In the genomic region with DNA sequence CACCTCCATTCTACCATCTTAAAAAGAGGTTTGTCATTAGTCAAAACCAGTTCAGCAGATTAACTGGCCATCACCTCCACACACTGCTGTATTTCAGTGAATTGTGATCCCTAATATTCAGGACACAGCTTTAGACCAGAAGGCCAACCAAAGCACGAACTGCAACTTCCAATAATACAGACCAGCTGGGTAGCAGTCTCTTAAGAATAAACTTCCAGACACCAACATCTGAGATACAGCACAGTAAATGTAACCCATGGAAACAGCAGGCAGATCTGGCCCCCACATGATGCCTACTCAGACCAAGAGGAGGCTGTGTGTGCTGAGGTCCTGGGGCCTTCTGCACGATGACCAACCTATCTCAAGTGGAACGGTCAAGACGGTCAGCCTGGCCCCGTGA, we compare ENCODE assay signal across 33 cellular contexts. TPM values are rescaled to one million over a fixed set of nuclear protein-coding genes. Genes with fewer than 3 reads are reported as not detected.
"Had no signal": no experiment of that assay in that cellular context is flagged by ENCODE, and none has a peak within 500 bp of the region (broad histone marks: within the 10 kb centered on the region; RNA-seq: fewer than 3 reads in every experiment).

No MANE protein-coding gene starts in this region.

- H3K27me3 ChIP-seq: ascending aorta, cardiac muscle cell, Peyer's patch had no signal

- H3K36me3 Mint-ChIP-seq: activated naive CD4-positive, alpha-beta T cell treated with anti-CD3 and anti-CD28 coated beads, Interleukin-2, amount 50 U/mL, for 24 hours; activated naive CD8-positive, alpha-beta T cell treated with anti-CD3 and anti-CD28 coated beads, Interleukin-2, amount 10 ng/mL, durations not matched to agents 7 days and 5 days had no signal

- H3K9me3 ChIP-seq: ascending aorta, Peyer's patch had no signal

- DNase-seq: activated CD4-positive, alpha-beta T cell treated with anti-CD3 and anti-CD28 coated beads for 36 hours; activated CD4-positive, alpha-beta T cell treated with anti-CD3 and anti-CD28 coated beads, Interleukin-2, amount 10 ng/mL, durations not matched to agents 7 days and 5 days; activated CD4-positive, alpha-beta T cell treated with anti-CD3 and anti-CD28 coated beads, Interleukin-2, amount 50 U/mL, for 48 hours; activated CD8-positive, alpha-beta T cell treated with anti-CD3 and anti-CD28 coated beads, Interleukin-2, amount 10 ng/mL, durations not matched to agents 7 days and 5 days; activated gamma-delta T cell; activated naive CD4-positive, alpha-beta T cell treated with Interleukin-2 at 50 U/mL for 16 hours; activated naive CD8-positive, alpha-beta T cell treated with anti-CD3 and anti-CD28 coated beads, Interleukin-2, amount 10 ng/mL, durations not matched to agents 7 days and 5 days; activated T-cell treated with anti-CD3 and anti-CD28 coated beads, Interleukin-2, amount 50 U/mL, for 24 hours; amygdala; NCI-H1048; NCI-H1105 treated with DMSO at 0.1 percent for 48 hours; NCI-H1436; NCI-H1694; NCI-H1930; NCI-H2081 treated with DMSO at 0.1 percent for 48 hours; NCI-H226; NCI-H446 treated with DMSO at 0.1 percent for 48 hours; NK-92 treated with Interleukin-12 subunit alpha and Interleukin-12 subunit beta, amount 100 ng/mL, for 24 hours; PC-3; Peyer's patch; RPMI8226; SHP77 treated with DMSO at 0.1 percent for 48 hours; SW 1271; T-helper 1 cell; T-helper 2 cell; T1000; WERI-Rb-1 had no signal

- H3K4me1 ChIP-seq: ascending aorta, Peyer's patch had no signal

- H3K27ac Mint-ChIP-seq: activated CD4-positive, alpha-beta T cell treated with anti-CD3 and anti-CD28 coated beads for 36 hours; activated CD4-positive, alpha-beta T cell treated with anti-CD3 and anti-CD28 coated beads, Interleukin-2, amount 10 ng/mL, durations not matched to agents 7 days and 5 days; activated CD8-positive, alpha-beta T cell treated with anti-CD3 and anti-CD28 coated beads, Interleukin-2, amount 10 ng/mL, durations not matched to agents 7 days and 5 days; activated naive CD4-positive, alpha-beta T cell treated with anti-CD3 and anti-CD28 coated beads, Interleukin-2, amount 50 U/mL, for 24 hours; activated naive CD8-positive, alpha-beta T cell treated with anti-CD3 and anti-CD28 coated beads, Interleukin-2, amount 10 ng/mL, durations not matched to agents 7 days and 5 days; activated T-cell treated with anti-CD3 and anti-CD28 coated beads, Interleukin-2, amount 50 U/mL, for 24 hours; activated T-helper 2 cell treated with anti-CD3 and anti-CD28 coated beads, Interferon-gamma antibody, Interleukin-2, Interleukin-4, amounts not matched to agents 10 μg/mL and 5 μg/mL and 100 μg/mL, durations not matched to agents 14 hours and 24 hours and 36 hours had no signal

- H3K4me3 ChIP-seq: ascending aorta, cardiac muscle cell, Peyer's patch had no signal

- H3K4me1 Mint-ChIP-seq: activated naive CD8-positive, alpha-beta T cell treated with anti-CD3 and anti-CD28 coated beads, Interleukin-2, amount 10 ng/mL, durations not matched to agents 7 days and 5 days had no signal

- ATAC-seq: activated CD4-positive, alpha-beta T cell treated with anti-CD3 and anti-CD28 coated beads for 36 hours; activated CD8-positive, alpha-beta T cell treated with anti-CD3 and anti-CD28 coated beads, Interleukin-2, amount 10 ng/mL, durations not matched to agents 7 days and 5 days; PC-3 had no signal

- H3K4me3 Mint-ChIP-seq: activated CD4-positive, alpha-beta T cell treated with anti-CD3 and anti-CD28 coated beads for 36 hours; activated CD4-positive, alpha-beta T cell treated with anti-CD3 and anti-CD28 coated beads, Interleukin-2, amount 10 ng/mL, durations not matched to agents 7 days and 5 days; activated CD8-positive, alpha-beta T cell treated with anti-CD3 and anti-CD28 coated beads, Interleukin-2, amount 10 ng/mL, durations not matched to agents 7 days and 5 days; activated naive CD4-positive, alpha-beta T cell treated with anti-CD3 and anti-CD28 coated beads, Interleukin-2, amount 50 U/mL, for 24 hours; activated naive CD8-positive, alpha-beta T cell treated with anti-CD3 and anti-CD28 coated beads, Interleukin-2, amount 10 ng/mL, durations not matched to agents 7 days and 5 days; activated T-cell treated with anti-CD3 and anti-CD28 coated beads, Interleukin-2, amount 50 U/mL, for 24 hours; central memory CD8-positive, alpha-beta T cell had no signal

- H3K27me3 Mint-ChIP-seq: activated naive CD4-positive, alpha-beta T cell treated with anti-CD3 and anti-CD28 coated beads, Interleukin-2, amount 50 U/mL, for 24 hours; activated T-cell treated with anti-CD3 and anti-CD28 coated beads, Interleukin-2, amount 50 U/mL, for 24 hours had no signal

- H3K36me3 ChIP-seq: Peyer's patch, WERI-Rb-1 had no signal

- H3K27ac ChIP-seq: ascending aorta, cardiac muscle cell, Peyer's patch, WERI-Rb-1 had no signal

- H3K9me3 Mint-ChIP-seq: activated CD4-positive, alpha-beta T cell treated with anti-CD3 and anti-CD28 coated beads, Interleukin-2, amount 10 ng/mL, durations not matched to agents 7 days and 5 days; activated naive CD4-positive, alpha-beta T cell treated with anti-CD3 and anti-CD28 coated beads, Interleukin-2, amount 50 U/mL, for 24 hours; activated naive CD8-positive, alpha-beta T cell treated with anti-CD3 and anti-CD28 coated beads, Interleukin-2, amount 10 ng/mL, durations not matched to agents 7 days and 5 days; activated T-cell treated with anti-CD3 and anti-CD28 coated beads, Interleukin-2, amount 50 U/mL, for 24 hours; activated T-helper 2 cell treated with anti-CD3 and anti-CD28 coated beads, Interferon-gamma antibody, Interleukin-2, Interleukin-4, amounts not matched to agents 10 μg/mL and 5 μg/mL and 100 μg/mL, durations not matched to agents 14 hours and 24 hours and 36 hours; central memory CD8-positive, alpha-beta T cell had no signal

RNA-seq across cellular contexts. Expression of gene SPATA12, which starts 34.9 kb away (rescaled TPM):
- total RNA-seq: activated CD4-positive, alpha-beta T cell treated with anti-CD3 and anti-CD28 coated beads for 36 hours; activated CD4-positive, alpha-beta T cell treated with anti-CD3 and anti-CD28 coated beads, Interleukin-2, amount 10 ng/mL, durations not matched to agents 7 days and 5 days; activated CD8-positive, alpha-beta T cell treated with anti-CD3 and anti-CD28 coated beads, Interleukin-2, amount 10 ng/mL, durations not matched to agents 7 days and 5 days; activated naive CD8-positive, alpha-beta T cell treated with anti-CD3 and anti-CD28 coated beads, Interleukin-2, amount 10 ng/mL, durations not matched to agents 7 days and 5 days; activated T-helper 2 cell treated with anti-CD3 and anti-CD28 coated beads, Interferon-gamma antibody, Interleukin-2, Interleukin-4, amounts not matched to agents 10 μg/mL and 5 μg/mL and 100 μg/mL, durations not matched to agents 14 hours and 24 hours and 36 hours; ascending aorta; cardiac muscle cell; MCF 10A; Peyer's patch had no signal
